8 cellular contexts compared by ENCODE assay signal in the genomic region with DNA sequence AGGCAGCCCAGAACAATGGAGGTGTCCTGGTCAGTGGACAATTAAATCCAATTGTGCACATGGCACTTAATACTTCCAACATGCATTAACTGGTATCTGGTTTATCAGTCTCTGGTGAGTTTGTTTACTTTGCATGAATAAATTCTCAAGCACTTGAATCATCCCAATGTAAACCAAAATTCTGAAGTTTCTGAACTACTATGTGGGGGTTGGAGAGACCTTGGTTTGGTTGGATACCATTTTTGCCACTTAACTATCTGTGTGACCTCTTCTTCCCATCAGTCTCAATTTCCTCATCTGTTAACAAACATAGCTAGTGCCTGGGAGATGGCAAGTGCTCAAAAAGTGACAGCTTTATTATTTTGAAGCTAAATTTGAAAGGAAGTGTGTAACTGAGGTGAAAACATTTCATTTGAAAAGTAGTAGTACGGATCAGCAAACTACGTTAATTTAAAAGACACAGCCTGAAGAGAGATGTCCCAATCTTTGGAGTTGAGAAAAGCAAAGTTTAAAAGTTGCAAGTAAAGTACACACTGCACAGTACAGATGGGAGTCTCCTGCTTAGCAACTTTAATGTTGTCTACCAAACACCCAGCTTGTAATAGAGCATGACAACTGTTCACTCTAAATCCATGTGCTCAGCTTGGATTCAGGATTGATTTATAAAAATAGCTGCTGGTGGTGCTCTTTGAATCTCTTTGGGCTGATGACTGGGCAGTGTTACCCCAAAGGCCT.
DNase-seq lines count a peak whose midpoint lies in the region; ATAC-seq, FAIRE-seq and TF ChIP-seq lines count a peak whose summit lies in the region.

No MANE protein-coding gene starts in this region.

- H4K20me1 ChIP-seq in PC-9 (ENCODE audit: insufficient read depth) (0 out of 2 replicates have a peak, but pooled peaks cover 11% of the 10 kb centered on the region), endothelial cell of umbilical vein (replicated peaks; ENCODE audit: control insufficient read depth, extremely low read depth, insufficient read depth, low read length) (peaks cover 3% of the 10 kb centered on the region), osteoblast (ENCODE audit: insufficient read depth, low read length) (peaks cover 40% of the 10 kb centered on the region)

- H3K27me3 ChIP-seq in GM06990 (replicated peaks; ENCODE audit: control insufficient read depth, insufficient read depth, low read length) = no peaks in the 10 kb centered on the region
- no peaks in the 10 kb centered on the region for H3K27me3 ChIP-seq in PC-9 (ENCODE audit: insufficient read depth, low read depth)
- H3K27me3 ChIP-seq in endothelial cell of umbilical vein (ENCODE audit: control insufficient read depth in 2 of 2, insufficient read depth in 2 of 2, low read length in 2 of 2) = no peaks in the 10 kb centered on the region
- H3K27me3 ChIP-seq in osteoblast (ENCODE audit: insufficient read depth, low read length) = no peaks in the 10 kb centered on the region

- peak overlapping the region; percentile 91 for H3K4me2 ChIP-seq in PC-9
- H3K4me2 ChIP-seq in endothelial cell of umbilical vein (ENCODE audit: insufficient read depth, low read length) = peak overlapping the region; percentile 90
- peak overlapping the region; percentile 98 for H3K4me2 ChIP-seq in osteoblast (ENCODE audit: insufficient read depth, low read length)

- BruUV-seq in PC-9 (replicated peaks; lab: Mats Ljungman, UMichigan) (TSS peak; percentile 40), endothelial cell of umbilical vein (replicated peaks; lab: Mats Ljungman, UMichigan) (TSS peak; percentile 31)

- H3K36me3 ChIP-seq in GM06990 (ENCODE audit: control insufficient read depth, insufficient read depth, low read length) = no peaks in the 10 kb centered on the region; the same call in 1 of the 2 replicates
- H3K36me3 ChIP-seq in PC-9 (ENCODE audit: low read depth) = no peaks in the 10 kb centered on the region
- peaks cover 0 to 3% of the 10 kb centered on the region in 2 experiments for H3K36me3 ChIP-seq in endothelial cell of umbilical vein (ENCODE audit: control insufficient read depth in 2 of 2, extremely low read depth in 1 of 2, insufficient read depth in 2 of 2, low read length in 2 of 2)
- H3K36me3 ChIP-seq in osteoblast (ENCODE audit: insufficient read depth, low read length) = peaks cover 7% of the 10 kb centered on the region

- FAIRE-seq in endothelial cell of umbilical vein (lab: Jason Lieb, UNC) = peak; percentile 74

- no peaks in the 10 kb centered on the region for H3K9me1 ChIP-seq in endothelial cell of umbilical vein (replicated peaks; ENCODE audit: control insufficient read depth, extremely low read depth, insufficient read depth, low read length)

- no peak overlapping the region for H2AFZ ChIP-seq in PC-9
- H2AFZ ChIP-seq in endothelial cell of umbilical vein (ENCODE audit: low read depth, low read length) = no peak overlapping the region
- H2AFZ ChIP-seq in osteoblast (ENCODE audit: low read length) = no peak overlapping the region

- no peak for TF ChIP-seq POLR2A in endothelial cell of umbilical vein (IDR thresholded peaks at IDR 0.05; ENCODE audit: low read depth, low read length)

- H3K4me1 ChIP-seq in PC-9 (replicated peaks; ENCODE audit: insufficient read depth) (peaks cover 24% of the 10 kb centered on the region), endothelial cell of umbilical vein (ENCODE audit: control insufficient read depth, extremely low read depth, insufficient read depth, low read length) (peaks cover 21% of the 10 kb centered on the region), osteoblast (ENCODE audit: insufficient read depth, low read length) (peaks cover 41% of the 10 kb centered on the region)

- no peaks in the 10 kb centered on the region for H3K9me2 ChIP-seq in PC-9 (ENCODE audit: insufficient read depth)

- POLR2A ChIA-PET in PC-9 (lab: Charles Lee; ENCODE audit: unreplicated experiment) = interaction anchor here (0.6 to 0.7 kb wide), 2 partner anchors 154 to 321 kb away, joined by 4 to 6 read pairs; a partner anchor contains a TSS
- POLR2A ChIA-PET in endothelial cell of umbilical vein (lab: Charles Lee) = no interaction called here

- peaks cover 62% of the 10 kb centered on the region for H3K79me2 ChIP-seq in PC-9 (ENCODE audit: low read depth)
- H3K79me2 ChIP-seq in endothelial cell of umbilical vein (ENCODE audit: control insufficient read depth, insufficient read depth, low read length) = peaks cover 66% of the 10 kb centered on the region
- H3K79me2 ChIP-seq in osteoblast (ENCODE audit: insufficient read depth, low read length) = peaks cover 64% of the 10 kb centered on the region

- dilution Hi-C loops in endothelial cell of umbilical vein (cut with MboI; ENCODE audit: extremely low pct_ligation_motif_present, low sequenced_read_pairs) = no loop called here

- no peaks in the 10 kb centered on the region for H3K9me3 ChIP-seq in PC-9 (ENCODE audit: insufficient read depth, low read depth)
- H3K9me3 ChIP-seq in endothelial cell of umbilical vein (replicated peaks; ENCODE audit: control insufficient read depth, insufficient read depth, low read length) = no peaks in the 10 kb centered on the region
- H3K9me3 ChIP-seq in osteoblast (ENCODE audit: low read depth, low read length) = no peaks in the 10 kb centered on the region

- H3F3A ChIP-seq in PC-9 (ENCODE audit: insufficient read depth, low read depth) = peaks cover 16% of the 10 kb centered on the region

- TF ChIP-seq CTCF in GM06990 (IDR thresholded peaks at IDR 0.05; ENCODE audit: insufficient read depth, low read length, poor library complexity, severe bottlenecking) (no peak), PC-9 (conservative IDR thresholded peaks at IDR 0.05) (no peak), endothelial cell of umbilical vein (IDR thresholded peaks at IDR 0.05; ENCODE audit: extremely low read depth in 1 of 2, insufficient read depth in 1 of 2, low read depth in 1 of 2, low read length in 2 of 2) (no peak), osteoblast (IDR thresholded peaks at IDR 0.05; ENCODE audit: extremely low read depth, low read depth, low read length) (no peak)

- peak overlapping the region; percentile 90 for H3K27ac ChIP-seq in PC-9
- H3K27ac ChIP-seq in endothelial cell of umbilical vein (ENCODE audit: insufficient read depth, low read depth, low read length) = peak overlapping the region; percentile 65
- peak overlapping the region; percentile 97 for H3K27ac ChIP-seq in osteoblast (ENCODE audit: low read depth, low read length)

- intact Hi-C loops in PC-9 (cut with micrococcal nuclease; ENCODE audit: unreplicated experiment) = loop anchor here (5.0 kb wide), 4 partner anchors 55 to 95 kb away; a partner anchor contains a TSS
- intact Hi-C loops in endothelial cell of umbilical vein (cut with micrococcal nuclease) = loop anchor here (1.0 to 5.0 kb wide), 3 partner anchors 64 to 255 kb away; a partner anchor contains a TSS
- intact Hi-C loops in posterior cingulate gyrus (cut with DNase I) = loop anchor here (5.0 kb wide), 1 partner anchor 40 kb away; no protein-coding TSS in a partner anchor

- H3K9ac ChIP-seq in endothelial cell of umbilical vein (replicated peaks; ENCODE audit: extremely low read depth, insufficient read depth, low read length) = peak overlapping the region; percentile 91

- DNase-seq in GM06990 (ENCODE audit: extremely low read depth, insufficient read length) = no peak
- DNase-seq in PC-9 = peak in 1 of 2 experiments; percentile 72
- DNase-seq in endothelial cell of umbilical vein (ENCODE audit: low read depth, low spot score) = peak; percentile 30
- no peak for DNase-seq in osteoblast (ENCODE audit: insufficient read length, low spot score, missing footprints)
- DNase-seq in central memory CD4-positive, alpha-beta T cell = no peak
- DNase-seq in putamen (ENCODE audit: low spot score) = no peak
- DNase-seq in posterior cingulate gyrus = no peak

- H3K4me3 ChIP-seq in GM06990 (replicated peaks; ENCODE audit: low read depth, low read length) (peak overlapping the region; percentile 90), PC-9 (peak overlapping the region; percentile 73; the same call in 1 of the 2 replicates), endothelial cell of umbilical vein (replicated peaks in 1 of 3; ENCODE audit: insufficient read depth in 1 of 3, low read depth in 1 of 3, low read length in 3 of 3) (peak overlapping the region; percentile 83 to 94 (median 94)), osteoblast (ENCODE audit: insufficient read depth, low read length) (peak overlapping the region; percentile 83)

- CTCF ChIA-PET in PC-9 (lab: Charles Lee) = interaction anchor here (0.9 to 1.2 kb wide), 2 partner anchors 43 to 64 kb away, joined by 3 to 5 read pairs; no protein-coding TSS in a partner anchor
- CTCF ChIA-PET in endothelial cell of umbilical vein (lab: Charles Lee) = interaction anchor here (4.3 to 4.5 kb wide), 2 partner anchors 64 to 71 kb away, joined by 21 to 46 read pairs; no protein-coding TSS in a partner anchor

- no peak for ATAC-seq in GM19023 (IDR thresholded peaks at IDR 0.05; ENCODE audit: unreplicated experiment)

TF ChIP-seq in endothelial cell of umbilical vein, 7 proteins besides CTCF, POLR2A, EP300 and RAD21:
- TF ChIP-seq EZH2 (IDR thresholded peaks at IDR 0.05; ENCODE audit: borderline replicate concordance, low read depth, low read length, severe bottlenecking) (no peak), GATA2 (IDR thresholded peaks at IDR 0.05; ENCODE audit: insufficient read depth, insufficient read length, low read depth, low read length) (peak; percentile 16), FOS (IDR thresholded peaks at IDR 0.05; ENCODE audit: borderline replicate concordance, insufficient read depth, low read length) (no peak), JUN (IDR thresholded peaks at IDR 0.05; ENCODE audit: borderline replicate concordance, insufficient read depth, insufficient read length, low read depth) (no peak)
TF ChIP-seq in endothelial cell of umbilical vein: peak in this region for 1.
